Comparison of ENCODE assay signal across 6 cellular contexts in genomic region chr7:10216462-10216861, GRCh38.
"Had no signal": no experiment of that assay in that cellular context is flagged by ENCODE, and none has a peak within 500 bp of the region (broad histone marks: within the 10 kb centered on the region; RNA-seq: fewer than 3 reads in every experiment).

No MANE protein-coding gene starts in this region.

- ATAC-seq: HepG2, K562 had no signal

- H3K4me3 ChIP-seq: K562 had no signal

- H3K27ac ChIP-seq: HL-60 had no signal

- DNase-seq: IMR-90, KBM-7, KG1 had no signal
